Comparison of ENCODE assay signal across 35 cellular contexts in the genomic region with DNA sequence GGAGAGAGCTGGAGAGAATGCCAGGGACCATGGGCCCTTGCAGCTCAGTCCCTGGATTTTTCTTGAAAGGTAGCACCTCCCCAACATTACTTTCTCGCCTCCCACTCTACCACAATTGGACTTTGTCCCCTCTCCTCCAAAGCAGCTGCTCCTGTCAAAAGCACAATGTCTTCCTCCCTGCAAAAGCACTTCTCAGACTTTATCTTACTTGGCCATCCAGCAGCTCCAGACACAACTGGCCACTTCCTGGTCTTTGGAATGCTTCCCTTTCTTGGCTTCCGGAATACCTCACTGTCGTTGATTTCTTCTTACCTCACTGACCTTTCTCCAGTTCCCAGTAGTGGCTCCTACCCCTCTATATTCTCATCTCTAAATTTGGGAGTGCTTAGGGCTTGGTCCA.
"Had no signal": no experiment of that assay in that cellular context is flagged by ENCODE, and none has a peak within 500 bp of the region (broad histone marks: within the 10 kb centered on the region; RNA-seq: fewer than 3 reads in every experiment).

No MANE protein-coding gene starts in this region.

- H3K4me3 ChIP-seq: adrenal gland, body of pancreas, esophagus squamous epithelium, gastroesophageal sphincter, heart right ventricle had no signal

- H3K4me1 ChIP-seq: body of pancreas had no signal

- H3K27ac Mint-ChIP-seq: activated CD4-positive, alpha-beta memory T cell treated with anti-CD3 and anti-CD28 coated beads for 36 hours; activated CD4-positive, alpha-beta T cell treated with anti-CD3 and anti-CD28 coated beads for 36 hours; activated CD4-positive, alpha-beta T cell treated with anti-CD3 and anti-CD28 coated beads, Interleukin-2, amount 10 ng/mL, durations not matched to agents 24 days and 14 days; activated naive CD4-positive, alpha-beta T cell treated with anti-CD3 and anti-CD28 coated beads for 36 hours; activated naive CD4-positive, alpha-beta T cell treated with anti-CD3 and anti-CD28 coated beads, Interleukin-2, amount 50 U/mL, for 24 hours; activated naive CD8-positive, alpha-beta T cell treated with anti-CD3 and anti-CD28 coated beads for 36 hours; activated naive CD8-positive, alpha-beta T cell treated with anti-CD3 and anti-CD28 coated beads, Interleukin-2, amount 50 U/mL, for 24 hours; activated T-helper 1 cell treated with anti-CD3 and anti-CD28 coated beads, Interleukin-12 subunit alpha, Interleukin-12 subunit beta, Interleukin-2, Interleukin-4 antibody, amounts not matched to agents 30 ng/mL and 10 ng/mL and 1 ng/mL, durations not matched to agents 14 hours and 24 hours and 36 hours; activated T-helper 2 cell treated with anti-CD3 and anti-CD28 coated beads, Interferon-gamma antibody, Interleukin-2, Interleukin-4, amounts not matched to agents 10 μg/mL and 5 μg/mL and 100 μg/mL, durations not matched to agents 14 hours and 24 hours and 36 hours; effector memory CD8-positive, alpha-beta T cell; T-helper 17 cell; T-helper 2 cell treated with Interferon-gamma antibody and Interleukin-4, amounts not matched to agents 5 μg/mL and 100 μg/mL, for 36 hours had no signal

- H3K9me3 ChIP-seq: adrenal gland, body of pancreas, esophagus squamous epithelium, gastroesophageal sphincter, heart right ventricle had no signal

- FAIRE-seq: colon, endothelial cell of umbilical vein had no signal

- DNase-seq: activated CD4-positive, alpha-beta memory T cell treated with anti-CD3 and anti-CD28 coated beads for 36 hours; activated CD4-positive, alpha-beta T cell treated with anti-CD3 and anti-CD28 coated beads for 36 hours; activated CD4-positive, alpha-beta T cell treated with anti-CD3 and anti-CD28 coated beads, Interleukin-2, amount 10 ng/mL, durations not matched to agents 24 days and 14 days; activated CD4-positive, CD25-positive, alpha-beta regulatory T cell; activated CD4-positive, CD25-positive, alpha-beta regulatory T cell treated with anti-CD3 and anti-CD28 coated beads, Interleukin-2, amount 50 U/mL, for 72 hours; activated CD8-positive, alpha-beta memory T cell treated with anti-CD3 and anti-CD28 coated beads, Interleukin-2, amount 50 U/mL, for 48 hours; activated effector memory CD4-positive, alpha-beta T cell treated with anti-CD3 and anti-CD28 coated beads, Interleukin-2, amount 50 U/mL, for 16 hours; activated naive CD4-positive, alpha-beta T cell treated with anti-CD3 and anti-CD28 coated beads for 36 hours; activated naive CD8-positive, alpha-beta T cell treated with anti-CD3 and anti-CD28 coated beads for 36 hours; activated naive CD8-positive, alpha-beta T cell treated with anti-CD3 and anti-CD28 coated beads, Interleukin-2, amount 50 U/mL, for 24 hours; activated T-cell treated with anti-CD3 and anti-CD28 coated beads for 4 hours; activated T-cell treated with anti-CD3 and anti-CD28 coated beads, Interleukin-2, amount 50 U/mL, for 4 hours; adrenal gland; amygdala; aorta; body of pancreas; caudate nucleus; cortex of kidney; dermis blood vessel endothelial cell; effector CD4-positive, alpha-beta T cell; effector memory CD8-positive, alpha-beta T cell; esophagus squamous epithelium; foreskin melanocyte; heart right ventricle; T-helper 1 cell; T-helper 17 cell; T1000 had no signal

- H3K27me3 Mint-ChIP-seq: activated CD4-positive, alpha-beta memory T cell treated with anti-CD3 and anti-CD28 coated beads for 36 hours; activated CD4-positive, alpha-beta T cell treated with anti-CD3 and anti-CD28 coated beads for 36 hours; activated naive CD4-positive, alpha-beta T cell treated with anti-CD3 and anti-CD28 coated beads, Interleukin-2, amount 50 U/mL, for 24 hours; activated naive CD8-positive, alpha-beta T cell treated with anti-CD3 and anti-CD28 coated beads for 36 hours had no signal

- H3K4me1 Mint-ChIP-seq: activated CD4-positive, alpha-beta T cell treated with anti-CD3 and anti-CD28 coated beads for 36 hours; activated CD4-positive, alpha-beta T cell treated with anti-CD3 and anti-CD28 coated beads, Interleukin-2, amount 10 ng/mL, durations not matched to agents 24 days and 14 days; activated naive CD4-positive, alpha-beta T cell treated with anti-CD3 and anti-CD28 coated beads, Interleukin-2, amount 50 U/mL, for 24 hours; activated naive CD8-positive, alpha-beta T cell treated with anti-CD3 and anti-CD28 coated beads for 36 hours; activated naive CD8-positive, alpha-beta T cell treated with anti-CD3 and anti-CD28 coated beads, Interleukin-2, amount 50 U/mL, for 24 hours; T-helper 17 cell had no signal

- H3K36me3 Mint-ChIP-seq: activated CD4-positive, alpha-beta memory T cell treated with anti-CD3 and anti-CD28 coated beads for 36 hours; activated naive CD4-positive, alpha-beta T cell treated with anti-CD3 and anti-CD28 coated beads, Interleukin-2, amount 50 U/mL, for 24 hours; activated naive CD8-positive, alpha-beta T cell treated with anti-CD3 and anti-CD28 coated beads for 36 hours had no signal

- ATAC-seq: activated CD4-positive, alpha-beta T cell treated with anti-CD3 and anti-CD28 coated beads for 36 hours; activated naive CD8-positive, alpha-beta T cell treated with anti-CD3 and anti-CD28 coated beads, Interleukin-2, amount 50 U/mL, for 24 hours; activated T-cell treated with anti-CD3 and anti-CD28 coated beads, Interleukin-2, amount 50 U/mL, for 4 hours; body of pancreas; effector memory CD8-positive, alpha-beta T cell; gastroesophageal sphincter; heart right ventricle; T-helper 17 cell had no signal

- H3K27me3 ChIP-seq: adrenal gland, body of pancreas, gastroesophageal sphincter had no signal

- H3K4me3 Mint-ChIP-seq: activated CD4-positive, alpha-beta memory T cell treated with anti-CD3 and anti-CD28 coated beads for 36 hours; activated CD4-positive, alpha-beta T cell treated with anti-CD3 and anti-CD28 coated beads for 36 hours; activated CD4-positive, alpha-beta T cell treated with anti-CD3 and anti-CD28 coated beads, Interleukin-2, amount 10 ng/mL, durations not matched to agents 24 days and 14 days; activated naive CD4-positive, alpha-beta T cell treated with anti-CD3 and anti-CD28 coated beads for 36 hours; activated naive CD4-positive, alpha-beta T cell treated with anti-CD3 and anti-CD28 coated beads, Interleukin-2, amount 50 U/mL, for 24 hours; activated naive CD8-positive, alpha-beta T cell treated with anti-CD3 and anti-CD28 coated beads for 36 hours; activated naive CD8-positive, alpha-beta T cell treated with anti-CD3 and anti-CD28 coated beads, Interleukin-2, amount 50 U/mL, for 24 hours; activated T-cell treated with anti-CD3 and anti-CD28 coated beads, Interleukin-2, amount 50 U/mL, for 4 hours; activated T-helper 1 cell treated with anti-CD3 and anti-CD28 coated beads, Interleukin-12 subunit alpha, Interleukin-12 subunit beta, Interleukin-2, Interleukin-4 antibody, amounts not matched to agents 30 ng/mL and 10 ng/mL and 1 ng/mL, durations not matched to agents 14 hours and 24 hours and 36 hours; effector memory CD8-positive, alpha-beta T cell; T-helper 17 cell; T-helper 2 cell treated with Interferon-gamma antibody and Interleukin-4, amounts not matched to agents 5 μg/mL and 100 μg/mL, for 36 hours had no signal

- H3K36me3 ChIP-seq: adrenal gland, esophagus squamous epithelium, gastroesophageal sphincter, heart right ventricle had no signal

- H3K27ac ChIP-seq: adrenal gland, body of pancreas, epithelial cell of prostate, esophagus squamous epithelium, gastroesophageal sphincter, heart right ventricle had no signal

- H3K9me3 Mint-ChIP-seq: activated CD4-positive, alpha-beta memory T cell treated with anti-CD3 and anti-CD28 coated beads for 36 hours; activated CD4-positive, alpha-beta T cell treated with anti-CD3 and anti-CD28 coated beads, Interleukin-2, amount 10 ng/mL, durations not matched to agents 24 days and 14 days; activated naive CD4-positive, alpha-beta T cell treated with anti-CD3 and anti-CD28 coated beads for 36 hours; activated naive CD4-positive, alpha-beta T cell treated with anti-CD3 and anti-CD28 coated beads, Interleukin-2, amount 50 U/mL, for 24 hours; activated naive CD8-positive, alpha-beta T cell treated with anti-CD3 and anti-CD28 coated beads for 36 hours; activated naive CD8-positive, alpha-beta T cell treated with anti-CD3 and anti-CD28 coated beads, Interleukin-2, amount 50 U/mL, for 24 hours; activated T-cell treated with anti-CD3 and anti-CD28 coated beads, Interleukin-2, amount 50 U/mL, for 4 hours; activated T-helper 1 cell treated with anti-CD3 and anti-CD28 coated beads, Interleukin-12 subunit alpha, Interleukin-12 subunit beta, Interleukin-2, Interleukin-4 antibody, amounts not matched to agents 30 ng/mL and 10 ng/mL and 1 ng/mL, durations not matched to agents 14 hours and 24 hours and 36 hours; activated T-helper 2 cell treated with anti-CD3 and anti-CD28 coated beads, Interferon-gamma antibody, Interleukin-2, Interleukin-4, amounts not matched to agents 10 μg/mL and 5 μg/mL and 100 μg/mL, durations not matched to agents 14 hours and 24 hours and 36 hours; effector memory CD8-positive, alpha-beta T cell; T-helper 2 cell treated with Interferon-gamma antibody and Interleukin-4, amounts not matched to agents 5 μg/mL and 100 μg/mL, for 36 hours had no signal
